22 cellular contexts compared by ENCODE assay signal in genomic region chr1:232209357-232209756, GRCh38.
DNase-seq lines count a peak whose midpoint lies in the region; TF ChIP-seq lines count a peak whose summit lies in the region.
"Had no signal": no experiment of that assay in that cellular context is flagged by ENCODE, and none has a peak within 500 bp of the region (broad histone marks: within the 10 kb centered on the region; RNA-seq: fewer than 3 reads in every experiment).

No MANE protein-coding gene starts in this region.

- no peaks in the 10 kb centered on the region for H3K9me3 Mint-ChIP-seq in MCF 10A (ENCODE audit: unreplicated experiment)
- H3K9me3 Mint-ChIP-seq: CD8-positive, alpha-beta memory T cell had no signal

- H3K4me3 ChIP-seq in breast epithelium = no peak overlapping the region
- peak overlapping the region; percentile 33 for H3K4me3 ChIP-seq in neural cell (ENCODE audit: low read length)
- H3K4me3 ChIP-seq: K562, MG63 had no signal

- intact Hi-C loops in MCF 10A (cut with micrococcal nuclease) (no loop called here), breast epithelium (cut with DNase I; ENCODE audit: low total_unique reads) (no loop called here)

- H3K27ac Mint-ChIP-seq in MCF 10A (ENCODE audit: low read depth, unreplicated experiment) = no peak overlapping the region
- H3K27ac Mint-ChIP-seq: CD14-positive monocyte; CD8-positive, alpha-beta memory T cell had no signal

- peak; percentile 78 for TF ChIP-seq EP300 in neural cell (conservative IDR thresholded peaks at IDR 0.05; ENCODE audit: poor library complexity, severe bottlenecking)

- no peaks in the 10 kb centered on the region for H3K4me1 Mint-ChIP-seq in MCF 10A (ENCODE audit: insufficient read depth, unreplicated experiment)
- H3K4me1 Mint-ChIP-seq: CD14-positive monocyte; CD8-positive, alpha-beta memory T cell had no signal

- no peaks in the 10 kb centered on the region for H3K27me3 ChIP-seq in breast epithelium
- H3K27me3 ChIP-seq in neural cell (ENCODE audit: insufficient read depth, low read depth, low read length) = no peaks in the 10 kb centered on the region
- H3K27me3 ChIP-seq: BE2C, MG63 had no signal

- H3K9ac ChIP-seq in neural cell (ENCODE audit: low read length) = no peak overlapping the region
- H3K9ac ChIP-seq: SK-N-SH had no signal

- peak; percentile 48 for DNase-seq in MCF 10A (ENCODE audit: unreplicated experiment)
- no peak for DNase-seq in breast epithelium (ENCODE audit: low spot score in 2 of 2)
- peak; percentile 8 for DNase-seq in ecto neural progenitor cell (ENCODE audit: low spot score)
- DNase-seq in superior temporal gyrus (ENCODE audit: extremely low spot score) = no peak
- DNase-seq in SIG-M5 treated with dmso at 0.1 percent for 504 hours (lab: John Stamatoyannopoulos, UW; ENCODE audit: unreplicated experiment) = no peak
- DNase-seq in DMS153 treated with DMSO at 0.1 percent for 48 hours (lab: John Stamatoyannopoulos, UW; ENCODE audit: unreplicated experiment) = no peak
- DNase-seq: 8988T; ACHN; BE2C; Calu3; CD8-positive, alpha-beta memory T cell; H7; Kasumi-1; MG63; NCI-H2029; NCI-H2227 treated with DMSO at 0.1 percent for 48 hours; NCI-H69; SHP77 treated with DMSO at 0.1 percent for 48 hours; SK-N-SH had no signal

- H3K9me3 ChIP-seq in breast epithelium (no peaks in the 10 kb centered on the region), neural cell (ENCODE audit: low read length) (no peaks in the 10 kb centered on the region)
- H3K9me3 ChIP-seq: BE2C, MG63, SK-N-SH had no signal

- no peak overlapping the region for H3K27ac ChIP-seq in breast epithelium
- peak overlapping the region; percentile 49 for H3K27ac ChIP-seq in neural cell (ENCODE audit: low read length)

- H3K36me3 ChIP-seq in breast epithelium (no peaks in the 10 kb centered on the region), neural cell (ENCODE audit: insufficient read depth, low read length) (no peaks in the 10 kb centered on the region)
- H3K36me3 ChIP-seq: BE2C, MG63 had no signal

- no peaks in the 10 kb centered on the region for H3K4me1 ChIP-seq in breast epithelium

- BruUV-seq in MCF 10A (replicated peaks; lab: Mats Ljungman, UMichigan) = no TSS peak

- H3K4me3 Mint-ChIP-seq in MCF 10A (ENCODE audit: unreplicated experiment) = no peak overlapping the region
- H3K4me3 Mint-ChIP-seq: CD14-positive monocyte; CD8-positive, alpha-beta memory T cell had no signal

- TF ChIP-seq POLR2A in breast epithelium (IDR thresholded peaks at IDR 0.05) = no peak

- no peak overlapping the region for H2AFZ ChIP-seq in neural cell (ENCODE audit: low read depth, low read length)

- H3K9me2 ChIP-seq in neural cell (ENCODE audit: insufficient read depth, low read length) = no peaks in the 10 kb centered on the region
- H3K9me2 ChIP-seq: SK-N-SH had no signal

- CTCF ChIA-PET in MCF 10A (lab: Yijun Ruan, JAX) = interaction anchor here (0.7 to 1.6 kb wide), 5 partner anchors 11 to 420 kb away, joined by 3 to 7 read pairs (median 4); partner anchors contain the start of gene SIPA1L2

- TF ChIP-seq CTCF in MCF 10A (IDR thresholded peaks at IDR 0.05; ENCODE audit: unreplicated experiment) (no peak), breast epithelium (IDR thresholded peaks at IDR 0.05) (no peak), neural cell (IDR thresholded peaks at IDR 0.05; ENCODE audit: poor library complexity, severe bottlenecking) (no peak)

- POLR2A ChIA-PET in MCF 10A (lab: Yijun Ruan, JAX) = interaction anchor here (0.6 to 3.8 kb wide), 6 partner anchors 12 to 301 kb away, joined by 3 to 17 read pairs (median 4); no protein-coding TSS in a partner anchor

- no peaks in the 10 kb centered on the region for H3K27me3 Mint-ChIP-seq in MCF 10A (ENCODE audit: insufficient read depth, unreplicated experiment)

- no peaks in the 10 kb centered on the region for H3K79me2 ChIP-seq in neural cell (replicated peaks; ENCODE audit: insufficient read depth, low read length)

- H3K36me3 Mint-ChIP-seq in MCF 10A (ENCODE audit: insufficient read depth, unreplicated experiment) = no peaks in the 10 kb centered on the region
- H3K36me3 Mint-ChIP-seq: CD14-positive monocyte; CD8-positive, alpha-beta memory T cell had no signal

- peak overlapping the region; percentile 12 for H3K4me2 ChIP-seq in neural cell (ENCODE audit: low read length)
- H3K4me2 ChIP-seq: SK-N-SH had no signal

- no peaks in the 10 kb centered on the region for H4K20me1 ChIP-seq in neural cell (ENCODE audit: insufficient read depth)

- no peaks in the 10 kb centered on the region for H3F3A ChIP-seq in neural cell (ENCODE audit: insufficient read depth, low read length, poor library complexity, severe bottlenecking)

- TF ChIP-seq RAD21 in neural cell (conservative IDR thresholded peaks at IDR 0.05) = peak; percentile 44

TF ChIP-seq in neural cell, 6 proteins besides CTCF, POLR2A, EP300 and RAD21:
- TF ChIP-seq SMC3 (conservative IDR thresholded peaks at IDR 0.05; ENCODE audit: poor library complexity) = no peak
- no peak for TF ChIP-seq EZH2 (IDR thresholded peaks at IDR 0.05; ENCODE audit: borderline replicate concordance, insufficient read depth, low read length, poor library complexity, severe bottlenecking)
- TF ChIP-seq REST (IDR thresholded peaks at IDR 0.05; ENCODE audit: borderline replicate concordance) = peak; percentile 95
- TF ChIP-seq POLR2AphosphoS5 (IDR thresholded peaks at IDR 0.05) = peak; percentile 61
- no peak for TF ChIP-seq MXI1 (conservative IDR thresholded peaks at IDR 0.05; ENCODE audit: poor library complexity, severe bottlenecking)
- TF ChIP-seq TAF1 (IDR thresholded peaks at IDR 0.05; ENCODE audit: low read depth) = no peak

Comparison
In these comparisons a context has a peak if more than half of its experiments do, and no peak if none do; other contexts are left out.
1. DNase-seq: peak in MCF 10A (single experiment) and ecto neural progenitor cell (single experiment); none in breast epithelium (0 of 2), superior temporal gyrus (single experiment), SIG-M5 treated with dmso at 0.1 percent for 504 hours (single experiment) and DMS153 treated with DMSO at 0.1 percent for 48 hours (single experiment).